In the genomic region with DNA sequence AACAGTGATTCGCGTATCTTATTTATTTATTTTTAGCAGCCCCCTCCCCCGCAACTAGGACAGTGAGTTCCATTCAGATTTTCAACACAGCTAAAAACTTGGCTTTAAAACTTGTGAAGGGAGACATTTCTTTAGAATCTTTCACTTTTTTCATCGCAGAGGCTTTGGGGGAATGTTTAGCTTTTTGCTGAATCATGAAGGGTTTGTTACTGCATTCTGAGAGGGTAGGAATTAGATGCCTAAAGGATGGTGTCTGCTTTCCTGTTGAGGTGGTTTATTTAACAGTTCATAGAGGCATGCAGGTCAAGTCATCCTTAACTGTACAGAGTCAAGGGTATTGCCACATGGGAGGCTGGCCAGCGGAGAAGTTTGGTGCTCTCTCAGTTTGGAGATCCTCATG, we compare ENCODE assay signal across 14 cellular contexts. TPM values are rescaled to one million over a fixed set of nuclear protein-coding genes. Genes with fewer than 3 reads are reported as not detected.
DNase-seq lines count a peak whose midpoint lies in the region; ATAC-seq, FAIRE-seq and TF ChIP-seq lines count a peak whose summit lies in the region.
"Had no signal": no experiment of that assay in that cellular context is flagged by ENCODE, and none has a peak within 500 bp of the region (broad histone marks: within the 10 kb centered on the region; RNA-seq: fewer than 3 reads in every experiment).

No MANE protein-coding gene starts in this region.

- H3K27ac Mint-ChIP-seq in activated naive CD8-positive, alpha-beta T cell treated with anti-CD3 and anti-CD28 coated beads, Interleukin-2, amount 50 U/mL, for 24 hours, result peak overlapping the region; percentile 27
- peak overlapping the region; percentile 99 for H3K27ac Mint-ChIP-seq in memory B cell
- H3K27ac Mint-ChIP-seq in stimulated activated memory B cell treated with anti-CD40 and anti-IgM and Interleukin-4, amounts not matched to agents 10 μg/mL and 1 μg/mL and 100 μg/mL, for 72 hours, result peak overlapping the region; percentile 95
- H3K27ac Mint-ChIP-seq: activated CD4-positive, alpha-beta memory T cell treated with anti-CD3 and anti-CD28 coated beads for 36 hours had no signal

- H3K4me1 Mint-ChIP-seq in activated naive CD8-positive, alpha-beta T cell treated with anti-CD3 and anti-CD28 coated beads, Interleukin-2, amount 50 U/mL, for 24 hours, result peaks cover 64% of the 10 kb centered on the region
- peaks cover 27% of the 10 kb centered on the region for H3K4me1 Mint-ChIP-seq in memory B cell
- H3K4me1 Mint-ChIP-seq in stimulated activated memory B cell treated with anti-CD40 and anti-IgM and Interleukin-4, amounts not matched to agents 10 μg/mL and 1 μg/mL and 100 μg/mL, for 72 hours, result peaks cover 51% of the 10 kb centered on the region

- H3K9me3 ChIP-seq in DOHH2 (ENCODE audit: control insufficient read depth, insufficient read depth, low read length), result no peaks in the 10 kb centered on the region
- H3K9me3 ChIP-seq in small intestine (ENCODE audit: control insufficient read depth, low read depth), result no peaks in the 10 kb centered on the region

- H3K27me3 Mint-ChIP-seq in activated naive CD8-positive, alpha-beta T cell treated with anti-CD3 and anti-CD28 coated beads, Interleukin-2, amount 50 U/mL, for 24 hours, result no peaks in the 10 kb centered on the region
- no peaks in the 10 kb centered on the region for H3K27me3 Mint-ChIP-seq in memory B cell
- H3K27me3 Mint-ChIP-seq in stimulated activated memory B cell treated with anti-CD40 and anti-IgM and Interleukin-4, amounts not matched to agents 10 μg/mL and 1 μg/mL and 100 μg/mL, for 72 hours, result no peaks in the 10 kb centered on the region
- H3K27me3 Mint-ChIP-seq: activated CD4-positive, alpha-beta memory T cell treated with anti-CD3 and anti-CD28 coated beads for 36 hours had no signal

- H3K79me2 ChIP-seq in DOHH2 (ENCODE audit: control insufficient read depth, low read length), result no peaks in the 10 kb centered on the region

- no peak for ATAC-seq in activated naive CD8-positive, alpha-beta T cell treated with anti-CD3 and anti-CD28 coated beads, Interleukin-2, amount 50 U/mL, for 24 hours
- no peak for ATAC-seq in memory B cell (ENCODE audit: low read depth)
- ATAC-seq in stimulated activated memory B cell treated with anti-CD40 and anti-IgM and Interleukin-4, amounts not matched to agents 10 μg/mL and 1 μg/mL and 100 μg/mL, for 72 hours, result no peak
- ATAC-seq in GM18511 (IDR thresholded peaks at IDR 0.05; ENCODE audit: unreplicated experiment), result no peak

- H3F3A ChIP-seq in DOHH2 (ENCODE audit: control insufficient read depth, insufficient read depth), result peaks cover 10% of the 10 kb centered on the region

- H3K27me3 ChIP-seq in DOHH2 (ENCODE audit: control insufficient read depth, low read length) (peaks cover 8% of the 10 kb centered on the region), small intestine (ENCODE audit: control insufficient read depth in 2 of 2, insufficient read depth in 2 of 2, low read length in 2 of 2) (no peaks in the 10 kb centered on the region)

- no peak overlapping the region for H3K27ac ChIP-seq in DOHH2 (ENCODE audit: low read depth, low read length)
- no peak overlapping the region for H3K27ac ChIP-seq in small intestine (ENCODE audit: low read depth in 1 of 2, low read length in 1 of 2)

- no peaks in the 10 kb centered on the region for H3K36me3 Mint-ChIP-seq in activated naive CD8-positive, alpha-beta T cell treated with anti-CD3 and anti-CD28 coated beads, Interleukin-2, amount 50 U/mL, for 24 hours (ENCODE audit: low read depth)
- no peaks in the 10 kb centered on the region for H3K36me3 Mint-ChIP-seq in memory B cell
- H3K36me3 Mint-ChIP-seq in stimulated activated memory B cell treated with anti-CD40 and anti-IgM and Interleukin-4, amounts not matched to agents 10 μg/mL and 1 μg/mL and 100 μg/mL, for 72 hours, result no peaks in the 10 kb centered on the region
- H3K36me3 Mint-ChIP-seq: activated CD4-positive, alpha-beta memory T cell treated with anti-CD3 and anti-CD28 coated beads for 36 hours had no signal

- no peak overlapping the region for H3K4me3 Mint-ChIP-seq in activated naive CD8-positive, alpha-beta T cell treated with anti-CD3 and anti-CD28 coated beads, Interleukin-2, amount 50 U/mL, for 24 hours
- no peak overlapping the region for H3K4me3 Mint-ChIP-seq in memory B cell
- H3K4me3 Mint-ChIP-seq in stimulated activated memory B cell treated with anti-CD40 and anti-IgM and Interleukin-4, amounts not matched to agents 10 μg/mL and 1 μg/mL and 100 μg/mL, for 72 hours, result no peak overlapping the region

- no peak for FAIRE-seq in small intestine (lab: Jason Lieb, UNC)
- FAIRE-seq: D721Med had no signal

- H3K4me3 ChIP-seq in DOHH2 (ENCODE audit: low read length), result no peak overlapping the region
- no peak overlapping the region for H3K4me3 ChIP-seq in small intestine (ENCODE audit: low read depth in 1 of 2, low read length in 2 of 2)

- no peaks in the 10 kb centered on the region for H3K36me3 ChIP-seq in DOHH2 (ENCODE audit: control insufficient read depth, low read length)
- no peaks in the 10 kb centered on the region for H3K36me3 ChIP-seq in small intestine (ENCODE audit: control insufficient read depth in 2 of 2, insufficient read depth in 2 of 2, low read length in 2 of 2)

- H3K9me2 ChIP-seq in DOHH2 (replicated peaks; ENCODE audit: control insufficient read depth, low read length), result no peaks in the 10 kb centered on the region

- TF ChIP-seq CTCF in DOHH2 (IDR thresholded peaks at IDR 0.05; ENCODE audit: low read depth, low read length, poor library complexity, severe bottlenecking), result no peak

- DNase-seq in activated naive CD8-positive, alpha-beta T cell treated with anti-CD3 and anti-CD28 coated beads, Interleukin-2, amount 50 U/mL, for 24 hours, result no peak
- DNase-seq in memory B cell (ENCODE audit: low spot score in 2 of 2) (no peak), small intestine (no peak), NCI-H345 (lab: John Stamatoyannopoulos, UW) (no peak)
- no peak for DNase-seq in stimulated activated CD4-positive, alpha-beta T cell treated with anti-CD3 and anti-CD28 coated beads, Interleukin-12 subunit alpha, Interleukin-12 subunit beta, amount 100 ng/mL, for 4 hours
- DNase-seq: activated CD4-positive, alpha-beta memory T cell treated with anti-CD3 and anti-CD28 coated beads for 36 hours; activated naive CD4-positive, alpha-beta T cell treated with Interleukin-2 at 50 U/mL for 16 hours; head of caudate nucleus; mammary epithelial cell; SW 1271 had no signal

- peaks cover 53% of the 10 kb centered on the region for H3K4me1 ChIP-seq in DOHH2 (ENCODE audit: control insufficient read depth, low read length)
- H3K4me1 ChIP-seq in small intestine (ENCODE audit: control insufficient read depth in 2 of 2, insufficient read depth in 1 of 2, low read depth in 1 of 2, low read length in 1 of 2), result no peaks in the 10 kb centered on the region

- H3K9me3 Mint-ChIP-seq in activated naive CD8-positive, alpha-beta T cell treated with anti-CD3 and anti-CD28 coated beads, Interleukin-2, amount 50 U/mL, for 24 hours, result no peaks in the 10 kb centered on the region
- no peaks in the 10 kb centered on the region for H3K9me3 Mint-ChIP-seq in memory B cell
- no peaks in the 10 kb centered on the region for H3K9me3 Mint-ChIP-seq in stimulated activated memory B cell treated with anti-CD40 and anti-IgM and Interleukin-4, amounts not matched to agents 10 μg/mL and 1 μg/mL and 100 μg/mL, for 72 hours
- H3K9me3 Mint-ChIP-seq: activated CD4-positive, alpha-beta memory T cell treated with anti-CD3 and anti-CD28 coated beads for 36 hours had no signal

- H3K4me2 ChIP-seq in DOHH2 (ENCODE audit: low read length), result 0 out of 2 replicates have a peak overlapping the region, but pooled peaks have one; percentile 95

- WGBS in small intestine, 3 donors, result 77 to 85% (median 81%) methylated on average over 5 of the region's 5 CpGs

- H4K20me1 ChIP-seq in DOHH2 (ENCODE audit: control insufficient read depth, insufficient read depth, low read depth, low read length), result no peaks in the 10 kb centered on the region

RNA-seq across cellular contexts. Expression of gene GAP43, which starts 36.6 kb away (rescaled TPM):
- polyA plus RNA-seq in small intestine, result 10 to 100 TPM in 1 of 3 donors, under 1 TPM in 1, not detected in 1; 0.54 to 22.3 TPM
- polyA plus RNA-seq: mammary epithelial cell had no signal

Comparison
In these comparisons a context has a peak if more than half of its experiments do, and no peak if none do; other contexts are left out.
1. H3K27ac Mint-ChIP-seq: peak in every context shown above with its lines; median percentile 99 in memory B cell; 95 in stimulated activated memory B cell treated with anti-CD40 and anti-IgM and Interleukin-4, amounts not matched to agents 10 μg/mL and 1 μg/mL and 100 μg/mL, for 72 hours; 27 in activated naive CD8-positive, alpha-beta T cell treated with anti-CD3 and anti-CD28 coated beads, Interleukin-2, amount 50 U/mL, for 24 hours.